In genomic region chr22:37892566-37893338, GRCh38 we compare ENCODE assay signal across 11 cellular contexts. TPM values are rescaled to one million over a fixed set of nuclear protein-coding genes. Genes with fewer than 3 reads are reported as not detected.
A peak's percentile ranks its signal among the peaks of the same experiment; 100 is the strongest.
DNase-seq lines count a peak whose midpoint lies in the region; ATAC-seq, FAIRE-seq and TF ChIP-seq lines count a peak whose summit lies in the region.
"Had no signal": no experiment of that assay in that cellular context is flagged by ENCODE, and none has a peak within 500 bp of the region (broad histone marks: within the 10 kb centered on the region; RNA-seq: fewer than 3 reads in every experiment).

No MANE protein-coding gene starts in this region.

- H3K4me1 ChIP-seq in H9 (ENCODE audit: insufficient read depth, low read length): peaks cover 9% of the 10 kb centered on the region; the same call in 1 of the 2 replicates
- peaks cover 0 to 49% of the 10 kb centered on the region in 2 donors for H3K4me1 ChIP-seq in breast epithelium
- H3K4me1 ChIP-seq in HepG2 (ENCODE audit: insufficient read depth, low read length): peaks cover 60% of the 10 kb centered on the region

- no peak overlapping the region for H3T11ph ChIP-seq in H9 (ENCODE audit: low read length)

- no peak overlapping the region for H3K23ac ChIP-seq in H9 (ENCODE audit: insufficient read length, low read depth, low read length)

- TF ChIP-seq POLR2A in breast epithelium (IDR thresholded peaks at IDR 0.05) (no peak), HepG2 (IDR thresholded peaks at IDR 0.05; ENCODE audit: insufficient read depth in 1 of 2, low read depth in 2 of 2, low read length in 2 of 2) (no peak)

- CTCF ChIA-PET in HepG2 (lab: Yijun Ruan, JAX; ENCODE audit: low intra/inter-chr PET ratio, low total read pairs): no interaction called here

- intact Hi-C loops in breast epithelium (cut with DNase I; ENCODE audit: low total_unique reads) (no loop called here), HepG2 (cut with micrococcal nuclease; ENCODE audit: unreplicated experiment) (no loop called here)

- no peak for FAIRE-seq in HepG2 (lab: Jason Lieb, UNC)
- FAIRE-seq: bronchial epithelial cell had no signal

- H4K91ac ChIP-seq in H9 (ENCODE audit: insufficient read length, low read depth, low read length): no peak overlapping the region

- H3K27ac Mint-ChIP-seq in H9: peak overlapping the region; percentile 51 to 83 (median 60); a peak in 5 of 7 replicates
- H3K27ac Mint-ChIP-seq in stimulated activated effector memory CD8-positive, alpha-beta T cell treated with anti-CD3 and anti-CD28 coated beads, Interleukin-12 subunit alpha, Interleukin-12 subunit beta, amount 100 ng/mL, for 72 hours: peak overlapping the region; percentile 35

- H3K4me1 Mint-ChIP-seq in H9: peaks cover 33 to 40% of the 10 kb centered on the region in 2 experiments
- peaks cover 13% of the 10 kb centered on the region for H3K4me1 Mint-ChIP-seq in stimulated activated effector memory CD8-positive, alpha-beta T cell treated with anti-CD3 and anti-CD28 coated beads, Interleukin-12 subunit alpha, Interleukin-12 subunit beta, amount 100 ng/mL, for 72 hours

- no peak overlapping the region for H3K27ac ChIP-seq in H9 (ENCODE audit: insufficient read length, low read depth, low read length)
- H3K27ac ChIP-seq in breast epithelium: peak overlapping the region; percentile 77 to 93
- H3K27ac ChIP-seq in HepG2 (ENCODE audit: extremely low read length, insufficient read depth, low read length): no peak overlapping the region

- H3K4me3 Mint-ChIP-seq in H9: no peak overlapping the region; a peak in 1 of 5 replicates
- no peak overlapping the region for H3K4me3 Mint-ChIP-seq in stimulated activated effector memory CD8-positive, alpha-beta T cell treated with anti-CD3 and anti-CD28 coated beads, Interleukin-12 subunit alpha, Interleukin-12 subunit beta, amount 100 ng/mL, for 72 hours

- H3K4ac ChIP-seq in H9 (ENCODE audit: low read depth, low read length): no peak overlapping the region

- no peak overlapping the region for H2BK12ac ChIP-seq in H9 (ENCODE audit: insufficient read length, low read depth, low read length)

- H2BK20ac ChIP-seq in H9 (ENCODE audit: low read depth, low read length, poor library complexity, severe bottlenecking): no peak overlapping the region

- no peak overlapping the region for H3K56ac ChIP-seq in H9 (ENCODE audit: insufficient read length, low read depth, low read length)

- no peak overlapping the region for H4K8ac ChIP-seq in H9 (replicated peaks; ENCODE audit: insufficient read length, low read depth, low read length)

- DNase-seq in H9: no peak
- DNase-seq in breast epithelium (ENCODE audit: low spot score in 2 of 2): no peak
- no peak for DNase-seq in HepG2 (ENCODE audit: low spot score)
- DNase-seq in stimulated activated effector memory CD8-positive, alpha-beta T cell treated with anti-CD3 and anti-CD28 coated beads, Interleukin-12 subunit alpha, Interleukin-12 subunit beta, amount 100 ng/mL, for 72 hours (ENCODE audit: low spot score in 2 of 2): no peak
- no peak for DNase-seq in kidney tubule cell (ENCODE audit: low spot score)
- DNase-seq in activated T-cell treated with anti-CD3 and anti-CD28 coated beads, Interleukin-2, amount 50 U/mL, for 1 hour: no peak
- DNase-seq in NCI-H2196 (lab: John Stamatoyannopoulos, UW; ENCODE audit: unreplicated experiment): no peak
- no peak for DNase-seq in NCI-H510A treated with DMSO at 0.1 percent for 48 hours (lab: John Stamatoyannopoulos, UW)
- DNase-seq: activated CD4-positive, alpha-beta T cell treated with anti-CD3 and anti-CD28 coated beads for 48 hours; retina had no signal

- H3K27me3 ChIP-seq in H9 (ENCODE audit: insufficient read depth, low read length) (no peaks in the 10 kb centered on the region; the same call in 1 of the 2 replicates), breast epithelium (no peaks in the 10 kb centered on the region), HepG2 (ENCODE audit: control insufficient read depth in 1 of 2, insufficient read depth in 2 of 2, low read length in 2 of 2) (no peaks in the 10 kb centered on the region)

- BruUV-seq in HepG2 (replicated peaks; lab: Mats Ljungman, UMichigan): no TSS peak

- H2BK5ac ChIP-seq in H9 (ENCODE audit: insufficient read length, low read length): no peak overlapping the region

- H3K27me3 Mint-ChIP-seq in H9 (ENCODE audit: low read depth): no peaks in the 10 kb centered on the region

- POLR2A ChIA-PET in HepG2 (lab: Yijun Ruan, JAX): interaction anchor here (1.1 to 6.8 kb wide), 3 partner anchors 15 to 61 kb away, joined by 5 to 69 read pairs (median 5); partner anchors contain the start of genes C22orf23, MICALL1 and POLR2F

- no peak overlapping the region for H2BK120ac ChIP-seq in H9 (ENCODE audit: low read depth, low read length, poor library complexity, severe bottlenecking)

- TF ChIP-seq EP300 in HepG2 (IDR thresholded peaks at IDR 0.05; ENCODE audit: low read depth in 2 of 2, low read length in 2 of 2): no peak
- TF ChIP-seq EP300 in HepG2 (CRISPR knock-in tag; IDR thresholded peaks at IDR 0.05; ENCODE audit: borderline replicate concordance): no peak

- H3K36me3 Mint-ChIP-seq in H9 (ENCODE audit: insufficient read depth in 1 of 3, low read depth in 3 of 3): peaks cover 18 to 35% (median 22%) of the 10 kb centered on the region in 3 experiments
- H3K36me3 Mint-ChIP-seq in stimulated activated effector memory CD8-positive, alpha-beta T cell treated with anti-CD3 and anti-CD28 coated beads, Interleukin-12 subunit alpha, Interleukin-12 subunit beta, amount 100 ng/mL, for 72 hours: peaks cover 60% of the 10 kb centered on the region

- in situ Hi-C loops in HepG2 (cut with HindIII; ENCODE audit: extremely low pct_ligation_motif_present, low pct_unique_long_range_greater_than_20kb): no loop called here

- H2BK15ac ChIP-seq in H9 (ENCODE audit: low read depth, low read length): no peak overlapping the region

- H2AK5ac ChIP-seq in H9 (ENCODE audit: insufficient read length, low read length): no peak overlapping the region

- H3K23me2 ChIP-seq in H9 (ENCODE audit: insufficient read length, low read depth, low read length, poor library complexity, severe bottlenecking): no peaks in the 10 kb centered on the region

- H3K4me3 ChIP-seq in breast epithelium (no peak overlapping the region), HepG2 (replicated peaks in 1 of 3; ENCODE audit: insufficient read depth in 1 of 3, low read depth in 2 of 3, low read length in 3 of 3) (no peak overlapping the region)

- no peak overlapping the region for H3K18ac ChIP-seq in H9 (ENCODE audit: insufficient read length, low read depth, low read length)

- H2AFZ ChIP-seq in H9 (ENCODE audit: low read length): no peak overlapping the region
- H2AFZ ChIP-seq in HepG2 (ENCODE audit: low read length): no peak overlapping the region

- no peak for TF ChIP-seq CTCF in H9 (conservative IDR thresholded peaks at IDR 0.05)
- TF ChIP-seq CTCF in breast epithelium (IDR thresholded peaks at IDR 0.05): no peak
- TF ChIP-seq CTCF in HepG2 (CRISPR knock-in tag; IDR thresholded peaks at IDR 0.05): no peak

- TF ChIP-seq RAD21 in HepG2 (CRISPR knock-in tag; IDR thresholded peaks at IDR 0.05): no peak

- no CpG with 5 or more reads among the region's 7 CpGs for WGBS in H9 (ENCODE audit: extremely low coverage, insufficient read length, low lambda C conversion rate)
- 98% methylated on average over 5 of the region's 7 CpGs for WGBS in HepG2 (ENCODE audit: low lambda C conversion rate)

- H3K4me2 ChIP-seq in H9 (ENCODE audit: insufficient read depth, insufficient read length, low read length): no peak overlapping the region
- H3K4me2 ChIP-seq in HepG2 (ENCODE audit: low read depth, low read length): no peak overlapping the region

- no peaks in the 10 kb centered on the region for H3K9me3 Mint-ChIP-seq in H9
- no peaks in the 10 kb centered on the region for H3K9me3 Mint-ChIP-seq in stimulated activated effector memory CD8-positive, alpha-beta T cell treated with anti-CD3 and anti-CD28 coated beads, Interleukin-12 subunit alpha, Interleukin-12 subunit beta, amount 100 ng/mL, for 72 hours

- H3K36me3 ChIP-seq in breast epithelium (peaks cover 4% of the 10 kb centered on the region), HepG2 (replicated peaks in 1 of 2; ENCODE audit: control insufficient read depth in 1 of 2, insufficient read depth in 2 of 2, low read length in 2 of 2) (peaks cover 9 to 23% of the 10 kb centered on the region in 2 experiments)

- H3K9ac ChIP-seq in H9 (ENCODE audit: extremely low read depth, insufficient read length, low read length): no peak overlapping the region
- H3K9ac ChIP-seq in HepG2 (ENCODE audit: insufficient read depth, low read depth, low read length): no peak overlapping the region

- no peak for ATAC-seq in HepG2
- ATAC-seq in stimulated activated effector memory CD8-positive, alpha-beta T cell treated with anti-CD3 and anti-CD28 coated beads, Interleukin-12 subunit alpha, Interleukin-12 subunit beta, amount 100 ng/mL, for 72 hours: no peak

- no peaks in the 10 kb centered on the region for H3K79me1 ChIP-seq in H9 (ENCODE audit: insufficient read depth, low read depth, low read length, poor library complexity, severe bottlenecking)

- H4K20me1 ChIP-seq in H9 (ENCODE audit: control insufficient read depth, insufficient read depth, insufficient read length) (no peaks in the 10 kb centered on the region), HepG2 (ENCODE audit: insufficient read depth, low read length) (no peaks in the 10 kb centered on the region)

- no peaks in the 10 kb centered on the region for H3K79me2 ChIP-seq in H9 (ENCODE audit: insufficient read depth, low read length)
- no peaks in the 10 kb centered on the region for H3K79me2 ChIP-seq in HepG2 (ENCODE audit: insufficient read depth, low read length)

- H4K5ac ChIP-seq in H9 (ENCODE audit: insufficient read length, low read depth, low read length): no peak overlapping the region

- H3K14ac ChIP-seq in H9 (ENCODE audit: insufficient read depth, low read length): no peak overlapping the region

- H3K9me3 ChIP-seq in H9 (ENCODE audit: control insufficient read depth, low read depth, low read length) (no peaks in the 10 kb centered on the region), breast epithelium (no peaks in the 10 kb centered on the region), HepG2 (ENCODE audit: low read length) (no peaks in the 10 kb centered on the region)

RNA-seq across cellular contexts. Expression of gene MICALL1, which starts 13.3 kb away (rescaled TPM):
- total RNA-seq in H9 (2021): 33.3 and 33.8 TPM in 2 replicates
- 10 to 100 TPM in 2 of 3 donors, 1 to 10 TPM in 1; 8.6 to 25.6 (median 22.0) TPM for total RNA-seq in breast epithelium
- 10.2 and 10.6 TPM in 2 replicates for total RNA-seq in HepG2 (2016; rRNA removed; fragmentation: Illumina TruSeq; extraction: Trizol)
- total RNA-seq in HepG2 (2016; cell fraction: cytosol; rRNA removed; fragmentation: Illumina TruSeq; extraction: Trizol; ENCODE audit: low read depth): 3.4 and 3.8 TPM in 2 replicates
- 9.0 and 10.7 TPM in 2 replicates for total RNA-seq in HepG2 (2016; cell fraction: insoluble cytoplasmic fraction; rRNA removed; fragmentation: Illumina TruSeq; extraction: Trizol)
- 13.1 and 14.5 TPM in 2 replicates for total RNA-seq in HepG2 (2016; cell fraction: membrane; rRNA removed; fragmentation: Illumina TruSeq; extraction: Trizol)
- total RNA-seq in HepG2 (2016; cell fraction: nucleus; rRNA removed; fragmentation: Illumina TruSeq; extraction: Trizol): 7.8 and 8.7 TPM in 2 replicates
- 7.6 and 10.2 TPM in 2 replicates for polyA plus RNA-seq in HepG2 (2011; rRNA removed)
- polyA plus RNA-seq in HepG2 (2011; cell fraction: cytosol; rRNA removed): 6.7 and 7.5 TPM in 2 replicates
- 20.3 and 21.4 TPM in 2 replicates for polyA plus RNA-seq in HepG2 (2011; cell fraction: nucleus; rRNA removed)
- 6.6 and 10.9 TPM in 2 replicates for polyA plus RNA-seq in HepG2 (2012)
- polyA plus RNA-seq in HepG2 (2016; cell fraction: cytosol; fragmentation: Illumina TruSeq; extraction: Trizol; ENCODE audit: low read depth): 4.2 and 4.5 TPM in 2 replicates
- polyA plus RNA-seq in HepG2 (2016; cell fraction: insoluble cytoplasmic fraction; fragmentation: Illumina TruSeq; extraction: Trizol; ENCODE audit: low read depth): 11.5 and 15.1 TPM in 2 replicates
- polyA plus RNA-seq in HepG2 (2016; cell fraction: membrane; fragmentation: Illumina TruSeq; extraction: Trizol; ENCODE audit: low read depth): 12.2 and 15.3 TPM in 2 replicates
- 14.0 and 21.3 TPM in 2 replicates for polyA plus RNA-seq in HepG2 (2016; cell fraction: nucleus; fragmentation: Illumina TruSeq; extraction: Trizol; ENCODE audit: insufficient read depth, low read depth)
- polyA minus RNA-seq in HepG2 (2011; rRNA and poly(A)+ RNA removed; ENCODE audit: low replicate concordance): 20.1 and 35.6 TPM in 2 replicates
- 11.8 and 17.0 TPM in 2 replicates for polyA minus RNA-seq in HepG2 (2011; cell fraction: cytosol; rRNA and poly(A)+ RNA removed)
- 8.9 and 10.7 TPM in 2 replicates for polyA minus RNA-seq in HepG2 (2011; cell fraction: nucleus; rRNA and poly(A)+ RNA removed)

RNA-seq across cellular contexts. Expression of gene EIF3L, which starts 43.5 kb away (rescaled TPM):
- 736 and 739 TPM in 2 replicates for total RNA-seq in H9 (2021)
- 100 to 1,000 TPM; 471 to 569 (median 490) TPM for total RNA-seq in breast epithelium
- total RNA-seq in HepG2 (2016; rRNA removed; fragmentation: Illumina TruSeq; extraction: Trizol): 514 and 695 TPM in 2 replicates
- total RNA-seq in HepG2 (2016; cell fraction: cytosol; rRNA removed; fragmentation: Illumina TruSeq; extraction: Trizol; ENCODE audit: low read depth): 243 and 303 TPM in 2 replicates
- total RNA-seq in HepG2 (2016; cell fraction: insoluble cytoplasmic fraction; rRNA removed; fragmentation: Illumina TruSeq; extraction: Trizol): 490 and 695 TPM in 2 replicates
- total RNA-seq in HepG2 (2016; cell fraction: membrane; rRNA removed; fragmentation: Illumina TruSeq; extraction: Trizol): 762 and 870 TPM in 2 replicates
- total RNA-seq in HepG2 (2016; cell fraction: nucleus; rRNA removed; fragmentation: Illumina TruSeq; extraction: Trizol): 260 and 289 TPM in 2 replicates
- 731 and 793 TPM in 2 replicates for polyA plus RNA-seq in HepG2 (2011; rRNA removed)
- polyA plus RNA-seq in HepG2 (2011; cell fraction: cytosol; rRNA removed): 709 and 837 TPM in 2 replicates
- 198 TPM in 2 replicates for polyA plus RNA-seq in HepG2 (2011; cell fraction: nucleus; rRNA removed)
- 793 and 993 TPM in 2 replicates for polyA plus RNA-seq in HepG2 (2012)
- 256 and 328 TPM in 2 replicates for polyA plus RNA-seq in HepG2 (2016; cell fraction: cytosol; fragmentation: Illumina TruSeq; extraction: Trizol; ENCODE audit: low read depth)
- polyA plus RNA-seq in HepG2 (2016; cell fraction: insoluble cytoplasmic fraction; fragmentation: Illumina TruSeq; extraction: Trizol; ENCODE audit: low read depth): 558 and 645 TPM in 2 replicates
- 640 and 832 TPM in 2 replicates for polyA plus RNA-seq in HepG2 (2016; cell fraction: membrane; fragmentation: Illumina TruSeq; extraction: Trizol; ENCODE audit: low read depth)
- polyA plus RNA-seq in HepG2 (2016; cell fraction: nucleus; fragmentation: Illumina TruSeq; extraction: Trizol; ENCODE audit: insufficient read depth, low read depth): 328 and 345 TPM in 2 replicates
- polyA minus RNA-seq in HepG2 (2011; rRNA and poly(A)+ RNA removed; ENCODE audit: low replicate concordance): 689 and 781 TPM in 2 replicates
- 221 and 268 TPM in 2 replicates for polyA minus RNA-seq in HepG2 (2011; cell fraction: cytosol; rRNA and poly(A)+ RNA removed)
- polyA minus RNA-seq in HepG2 (2011; cell fraction: nucleus; rRNA and poly(A)+ RNA removed): 133 and 175 TPM in 2 replicates

RNA-seq across cellular contexts. Expression of gene ANKRD54, which starts 48.6 kb away (rescaled TPM):
- total RNA-seq in H9 (2021) (14.4 and 15.3 TPM in 2 replicates), breast epithelium (10 to 100 TPM; 27.5 to 41.3 (median 34.9) TPM), HepG2 (2016; rRNA removed; fragmentation: Illumina TruSeq; extraction: Trizol) (31.9 and 33.6 TPM in 2 replicates)
- total RNA-seq in HepG2 (2016; cell fraction: cytosol; rRNA removed; fragmentation: Illumina TruSeq; extraction: Trizol; ENCODE audit: low read depth): 14.6 and 15.2 TPM in 2 replicates
- total RNA-seq in HepG2 (2016; cell fraction: insoluble cytoplasmic fraction; rRNA removed; fragmentation: Illumina TruSeq; extraction: Trizol): 27.3 and 32.7 TPM in 2 replicates
- 29.4 and 34.6 TPM in 2 replicates for total RNA-seq in HepG2 (2016; cell fraction: membrane; rRNA removed; fragmentation: Illumina TruSeq; extraction: Trizol)
- total RNA-seq in HepG2 (2016; cell fraction: nucleus; rRNA removed; fragmentation: Illumina TruSeq; extraction: Trizol): 20.7 and 24.5 TPM in 2 replicates
- 28.5 and 33.1 TPM in 2 replicates for polyA plus RNA-seq in HepG2 (2011; rRNA removed)
- 17.8 and 30.6 TPM in 2 replicates for polyA plus RNA-seq in HepG2 (2011; cell fraction: cytosol; rRNA removed)
- 64.2 and 84.7 TPM in 2 replicates for polyA plus RNA-seq in HepG2 (2011; cell fraction: nucleus; rRNA removed)
- polyA plus RNA-seq in HepG2 (2012): 14.5 and 14.8 TPM in 2 replicates
- 12.7 and 16.5 TPM in 2 replicates for polyA plus RNA-seq in HepG2 (2016; cell fraction: cytosol; fragmentation: Illumina TruSeq; extraction: Trizol; ENCODE audit: low read depth)
- 32.6 and 37.8 TPM in 2 replicates for polyA plus RNA-seq in HepG2 (2016; cell fraction: insoluble cytoplasmic fraction; fragmentation: Illumina TruSeq; extraction: Trizol; ENCODE audit: low read depth)
- 25.4 and 26.8 TPM in 2 replicates for polyA plus RNA-seq in HepG2 (2016; cell fraction: membrane; fragmentation: Illumina TruSeq; extraction: Trizol; ENCODE audit: low read depth)
- 46.2 and 51.6 TPM in 2 replicates for polyA plus RNA-seq in HepG2 (2016; cell fraction: nucleus; fragmentation: Illumina TruSeq; extraction: Trizol; ENCODE audit: insufficient read depth, low read depth)
- 44.8 and 54.2 TPM in 2 replicates for polyA minus RNA-seq in HepG2 (2011; rRNA and poly(A)+ RNA removed; ENCODE audit: low replicate concordance)
- polyA minus RNA-seq in HepG2 (2011; cell fraction: cytosol; rRNA and poly(A)+ RNA removed): 12.0 and 15.7 TPM in 2 replicates
- 13.5 and 14.0 TPM in 2 replicates for polyA minus RNA-seq in HepG2 (2011; cell fraction: nucleus; rRNA and poly(A)+ RNA removed)

Comparison
In these comparisons a context has a peak if more than half of its experiments do, and no peak if none do; other contexts are left out.
1. H3K27ac ChIP-seq: peak in breast epithelium (2 of 2); none in H9 (single experiment) and HepG2 (single experiment).